In the genomic region with DNA sequence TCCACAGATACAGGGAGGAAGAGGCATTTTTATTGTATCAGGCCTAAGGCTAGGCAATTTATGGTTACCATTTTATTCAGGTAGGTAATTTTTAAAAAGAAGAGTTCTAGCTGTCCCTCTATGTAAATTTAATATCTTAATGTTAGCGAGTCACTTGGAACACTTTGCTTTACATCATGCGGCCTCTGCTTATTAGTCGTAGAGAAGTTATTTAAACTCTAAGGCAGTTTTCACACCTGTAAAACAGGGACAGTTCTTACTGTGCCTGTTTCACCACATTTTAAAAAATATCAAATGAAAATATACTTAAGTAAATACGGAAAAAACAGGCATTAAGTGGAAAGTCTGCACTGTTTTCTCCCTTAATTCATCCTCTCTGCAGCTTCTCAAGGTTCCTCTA, we compare ENCODE assay signal across 20 cellular contexts.
A peak's percentile ranks its signal among the peaks of the same experiment; 100 is the strongest.
DNase-seq lines count a peak whose midpoint lies in the region; ATAC-seq and TF ChIP-seq lines count a peak whose summit lies in the region.
"Had no signal": no experiment of that assay in that cellular context is flagged by ENCODE, and none has a peak within 500 bp of the region (broad histone marks: within the 10 kb centered on the region; RNA-seq: fewer than 3 reads in every experiment).

No MANE protein-coding gene starts in this region.

- no peak for DNase-seq in activated naive CD4-positive, alpha-beta T cell treated with anti-CD3 and anti-CD28 coated beads, Interleukin-2, amount 50 U/mL, for 72 hours (ENCODE audit: low spot score in 2 of 2)
- DNase-seq in activated naive CD4-positive, alpha-beta T cell (lab: John Stamatoyannopoulos, UW): no peak
- DNase-seq in IMR-90 (no peak), aorta (no peak), left cardiac atrium (no peak)
- no peak for DNase-seq in activated naive CD8-positive, alpha-beta T cell treated with anti-CD3 and anti-CD28 coated beads, Interleukin-2, amount 50 U/mL, for 24 hours
- DNase-seq in stimulated activated naive CD8-positive, alpha-beta T cell treated with anti-CD3 and anti-CD28 coated beads, Interleukin-15, amount 100 ng/mL, for 72 hours: no peak
- DNase-seq: ACHN; AML-193; DMS153; EL; NCI-H1105 treated with DMSO at 0.1 percent for 48 hours; NCI-H187; NCI-H226; NCI-H526 treated with DMSO at 0.1 percent for 48 hours; NK-92 treated with Interleukin-12 subunit alpha and Interleukin-12 subunit beta, amount 100 ng/mL, for 24 hours; OCI-M1; SIG-M5 had no signal

- no TSS peak for BruUV-seq in IMR-90 (replicated peaks; lab: Mats Ljungman, UMichigan)

- CTCF ChIA-PET in IMR-90 (lab: Yijun Ruan, JAX): no interaction called here

- H4K20me1 ChIP-seq in IMR-90 (ENCODE audit: insufficient read depth, low read length): no peaks in the 10 kb centered on the region

- H3K27ac Mint-ChIP-seq in activated naive CD4-positive, alpha-beta T cell treated with anti-CD3 and anti-CD28 coated beads, Interleukin-2, amount 50 U/mL, for 72 hours: no peak overlapping the region
- H3K27ac Mint-ChIP-seq in activated naive CD8-positive, alpha-beta T cell treated with anti-CD3 and anti-CD28 coated beads, Interleukin-2, amount 50 U/mL, for 24 hours: peak overlapping the region; percentile 89
- peak overlapping the region; percentile 91 to 96 for H3K27ac Mint-ChIP-seq in stimulated activated naive CD8-positive, alpha-beta T cell treated with anti-CD3 and anti-CD28 coated beads, Interleukin-15, amount 100 ng/mL, for 72 hours

- no peak overlapping the region for H2AK5ac ChIP-seq in IMR-90 (ENCODE audit: low read depth, low read length)

- H3K36me3 Mint-ChIP-seq in activated naive CD4-positive, alpha-beta T cell treated with anti-CD3 and anti-CD28 coated beads, Interleukin-2, amount 50 U/mL, for 72 hours: peaks cover 12 to 35% of the 10 kb centered on the region in 2 donors
- peaks cover 64% of the 10 kb centered on the region for H3K36me3 Mint-ChIP-seq in activated naive CD8-positive, alpha-beta T cell treated with anti-CD3 and anti-CD28 coated beads, Interleukin-2, amount 50 U/mL, for 24 hours (ENCODE audit: low read depth)

- no peaks in the 10 kb centered on the region for H3K9me3 Mint-ChIP-seq in activated naive CD4-positive, alpha-beta T cell treated with anti-CD3 and anti-CD28 coated beads, Interleukin-2, amount 50 U/mL, for 72 hours
- H3K9me3 Mint-ChIP-seq in activated naive CD8-positive, alpha-beta T cell treated with anti-CD3 and anti-CD28 coated beads, Interleukin-2, amount 50 U/mL, for 24 hours: no peaks in the 10 kb centered on the region
- H3K9me3 Mint-ChIP-seq in stimulated activated naive CD8-positive, alpha-beta T cell treated with anti-CD3 and anti-CD28 coated beads, Interleukin-15, amount 100 ng/mL, for 72 hours: no peaks in the 10 kb centered on the region
- H3K9me3 Mint-ChIP-seq: CD14-positive monocyte, IgD-negative memory B cell had no signal

- H3K79me1 ChIP-seq in IMR-90 (ENCODE audit: low read depth in 1 of 2, low read length in 2 of 2): peaks cover 3 to 23% of the 10 kb centered on the region in 2 experiments; a peak in 3 of 4 replicates

- H3K4me3 ChIP-seq in IMR-90 (ENCODE audit: insufficient read depth, low read depth, low read length) (no peak overlapping the region), aorta (ENCODE audit: low read length in 2 of 2) (no peak overlapping the region)

- POLR2A ChIA-PET in IMR-90 (lab: Charles Lee; ENCODE audit: unreplicated experiment): no interaction called here

- H3K56ac ChIP-seq in IMR-90 (ENCODE audit: extremely low read depth, insufficient read depth, low read length): no peak overlapping the region

- no peak overlapping the region for H2BK120ac ChIP-seq in IMR-90 (ENCODE audit: low read depth, low read length)

- no peak for TF ChIP-seq RAD21 in IMR-90 (IDR thresholded peaks at IDR 0.05; ENCODE audit: low read length)

- intact Hi-C loops in IMR-90 (cut with micrococcal nuclease) (no loop called here), aorta (cut with DNase I) (no loop called here), left cardiac atrium (cut with DNase I) (no loop called here)

- H2BK20ac ChIP-seq in IMR-90 (ENCODE audit: low read depth, low read length): no peak overlapping the region

- WGBS in IMR-90 (ENCODE audit: extremely low coverage in 2 of 2, insufficient read length in 1 of 2), 2 experiments: no CpG with 5 or more reads among the region's 4 CpGs
- WGBS in aorta, 2 donors: 71 to 85% methylated on average over 4 of the region's 4 CpGs

- H3K27me3 ChIP-seq in IMR-90 (ENCODE audit: control insufficient read depth, insufficient read depth, low read length) (no peaks in the 10 kb centered on the region), aorta (ENCODE audit: control insufficient read depth in 1 of 2, insufficient read depth in 2 of 2, low read length in 1 of 2) (no peaks in the 10 kb centered on the region)

- H3K9me1 ChIP-seq in IMR-90 (ENCODE audit: insufficient read depth, low read length): peaks cover 3% of the 10 kb centered on the region

- H2BK15ac ChIP-seq in IMR-90 (ENCODE audit: low read depth, low read length): no peak overlapping the region

- H3K36me3 ChIP-seq in IMR-90 (ENCODE audit: control insufficient read depth, insufficient read depth, low read length) (peaks cover 8% of the 10 kb centered on the region), aorta (ENCODE audit: control insufficient read depth in 1 of 2, insufficient read depth in 2 of 2, low read length in 1 of 2) (peaks cover 1 to 2% of the 10 kb centered on the region in 2 donors)

- H3K27me3 Mint-ChIP-seq in activated naive CD8-positive, alpha-beta T cell treated with anti-CD3 and anti-CD28 coated beads, Interleukin-2, amount 50 U/mL, for 24 hours: peaks cover 2% of the 10 kb centered on the region
- H3K27me3 Mint-ChIP-seq in stimulated activated naive CD8-positive, alpha-beta T cell treated with anti-CD3 and anti-CD28 coated beads, Interleukin-15, amount 100 ng/mL, for 72 hours: no peaks in the 10 kb centered on the region
- H3K27me3 Mint-ChIP-seq: IgD-negative memory B cell had no signal

- H4K5ac ChIP-seq in IMR-90 (ENCODE audit: low read depth, low read length): no peak overlapping the region

- no peak overlapping the region for H3K4ac ChIP-seq in IMR-90 (ENCODE audit: low read depth, low read length)

- H3K23ac ChIP-seq in IMR-90 (ENCODE audit: low read depth, low read length): no peak overlapping the region

- peak; percentile 24 to 55 for ATAC-seq in activated naive CD4-positive, alpha-beta T cell treated with anti-CD3 and anti-CD28 coated beads, Interleukin-2, amount 50 U/mL, for 72 hours
- no peak for ATAC-seq in IMR-90 (ENCODE audit: low read depth)
- ATAC-seq in activated naive CD8-positive, alpha-beta T cell treated with anti-CD3 and anti-CD28 coated beads, Interleukin-2, amount 50 U/mL, for 24 hours: peak; percentile 52
- peak; percentile 72 for ATAC-seq in stimulated activated naive CD8-positive, alpha-beta T cell treated with anti-CD3 and anti-CD28 coated beads, Interleukin-15, amount 100 ng/mL, for 72 hours
- no peak for ATAC-seq in aorta (ENCODE audit: low FRiP score)
- ATAC-seq in left cardiac atrium: no peak

- peaks cover 26% of the 10 kb centered on the region for H3K4me1 Mint-ChIP-seq in activated naive CD8-positive, alpha-beta T cell treated with anti-CD3 and anti-CD28 coated beads, Interleukin-2, amount 50 U/mL, for 24 hours
- peaks cover 26% of the 10 kb centered on the region for H3K4me1 Mint-ChIP-seq in stimulated activated naive CD8-positive, alpha-beta T cell treated with anti-CD3 and anti-CD28 coated beads, Interleukin-15, amount 100 ng/mL, for 72 hours

- H3K4me2 ChIP-seq in IMR-90 (ENCODE audit: low read depth, low read length): no peak overlapping the region

- H3K4me3 Mint-ChIP-seq in activated naive CD8-positive, alpha-beta T cell treated with anti-CD3 and anti-CD28 coated beads, Interleukin-2, amount 50 U/mL, for 24 hours: no peak overlapping the region
- no peak overlapping the region for H3K4me3 Mint-ChIP-seq in stimulated activated naive CD8-positive, alpha-beta T cell treated with anti-CD3 and anti-CD28 coated beads, Interleukin-15, amount 100 ng/mL, for 72 hours
- H3K4me3 Mint-ChIP-seq: CD14-positive monocyte, IgD-negative memory B cell had no signal

- no peak overlapping the region for H3K18ac ChIP-seq in IMR-90 (ENCODE audit: low read depth, low read length)

- TF ChIP-seq CTCF in IMR-90 (conservative IDR thresholded peaks at IDR 0.05; ENCODE audit: low read depth, low read length): no peak

- H3K4me1 ChIP-seq in IMR-90 (ENCODE audit: control insufficient read depth, insufficient read depth, low read length): peaks cover 2% of the 10 kb centered on the region
- H3K4me1 ChIP-seq in aorta (ENCODE audit: control insufficient read depth in 1 of 2, insufficient read depth in 2 of 2, low read length in 2 of 2): no peaks in the 10 kb centered on the region

- H4K8ac ChIP-seq in IMR-90 (ENCODE audit: low read depth in 2 of 2, low read length in 2 of 2): no peak overlapping the region

- no peak for TF ChIP-seq POLR2A in IMR-90 (IDR thresholded peaks at IDR 0.05; ENCODE audit: low read depth, low read length)

- dilution Hi-C loops in IMR-90 (cut with HindIII; ENCODE audit: low sequenced_read_pairs, unreplicated experiment): no loop called here

- no peak overlapping the region for H4K91ac ChIP-seq in IMR-90 (ENCODE audit: insufficient read depth, low read depth, low read length)

- no peak overlapping the region for H2BK5ac ChIP-seq in IMR-90 (ENCODE audit: low read depth, low read length, poor library complexity, severe bottlenecking)

- no peak overlapping the region for H2AFZ ChIP-seq in IMR-90 (replicated peaks; ENCODE audit: low read length, poor library complexity)

- in situ Hi-C loops in IMR-90 (cut with MboI; ENCODE audit: low sequenced_read_pairs): no loop called here

- 0 out of 2 replicates have a peak overlapping the region, but pooled peaks have one; percentile 48 for H3K14ac ChIP-seq in IMR-90 (replicated peaks; ENCODE audit: low read depth, low read length)

- no peak overlapping the region for H3K9ac ChIP-seq in IMR-90 (ENCODE audit: low read depth, low read length)

- no peak overlapping the region for H2AK9ac ChIP-seq in IMR-90 (replicated peaks; ENCODE audit: low read depth, low read length, poor library complexity)

- no peaks in the 10 kb centered on the region for H3K9me3 ChIP-seq in IMR-90 (ENCODE audit: control insufficient read depth, insufficient read depth, low read length)
- no peaks in the 10 kb centered on the region for H3K9me3 ChIP-seq in aorta (ENCODE audit: control insufficient read depth, low read length)

- H3K27ac ChIP-seq in IMR-90 (ENCODE audit: insufficient read depth, low read length) (no peak overlapping the region), aorta (ENCODE audit: low read depth in 1 of 2, low read length in 2 of 2) (no peak overlapping the region)

TF ChIP-seq in IMR-90, 13 proteins besides CTCF, POLR2A, EP300 and RAD21:
- TF ChIP-seq RFX5 (IDR thresholded peaks at IDR 0.05; ENCODE audit: low read depth, low read length): no peak
TF ChIP-seq in IMR-90: peak in this region for 0.

Comparison
In these comparisons a context has a peak if more than half of its experiments do, and no peak if none do; other contexts are left out.
1. ATAC-seq: peak in activated naive CD4-positive, alpha-beta T cell treated with anti-CD3 and anti-CD28 coated beads, Interleukin-2, amount 50 U/mL, for 72 hours (2 of 2), activated naive CD8-positive, alpha-beta T cell treated with anti-CD3 and anti-CD28 coated beads, Interleukin-2, amount 50 U/mL, for 24 hours (single experiment) and stimulated activated naive CD8-positive, alpha-beta T cell treated with anti-CD3 and anti-CD28 coated beads, Interleukin-15, amount 100 ng/mL, for 72 hours (single experiment); none in IMR-90 (single experiment), aorta (single experiment) and left cardiac atrium (0 of 2).
2. H3K27ac Mint-ChIP-seq: peak in activated naive CD8-positive, alpha-beta T cell treated with anti-CD3 and anti-CD28 coated beads, Interleukin-2, amount 50 U/mL, for 24 hours (single experiment) and stimulated activated naive CD8-positive, alpha-beta T cell treated with anti-CD3 and anti-CD28 coated beads, Interleukin-15, amount 100 ng/mL, for 72 hours (2 of 2); none in activated naive CD4-positive, alpha-beta T cell treated with anti-CD3 and anti-CD28 coated beads, Interleukin-2, amount 50 U/mL, for 72 hours (0 of 2).